ENCODE assay signal across 31 cellular contexts in the genomic region with DNA sequence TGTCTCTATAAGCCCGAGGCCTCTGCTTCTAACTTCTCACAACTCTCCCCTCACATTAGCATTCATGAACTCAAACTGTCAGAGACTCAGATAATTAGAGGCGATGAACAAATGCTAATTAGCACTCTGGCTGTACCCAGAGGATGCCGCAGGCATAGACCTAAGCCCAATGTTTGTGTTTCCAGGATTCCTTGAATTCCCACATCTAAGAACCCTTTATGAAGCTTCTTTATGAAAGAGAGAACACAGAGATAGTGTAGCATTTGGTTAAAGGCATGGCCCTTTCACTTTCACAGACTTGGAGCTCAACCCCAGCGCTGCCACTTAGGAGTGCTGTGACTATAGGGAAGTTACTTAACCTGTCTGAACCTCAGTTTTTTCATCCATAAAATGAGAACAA.
"Had no signal": no experiment of that assay in that cellular context is flagged by ENCODE, and none has a peak within 500 bp of the region (broad histone marks: within the 10 kb centered on the region; RNA-seq: fewer than 3 reads in every experiment).

No MANE protein-coding gene starts in this region.

- H3K4me3 Mint-ChIP-seq: activated CD8-positive, alpha-beta T cell treated with anti-CD3 and anti-CD28 coated beads for 36 hours; activated naive CD4-positive, alpha-beta T cell treated with anti-CD3 and anti-CD28 coated beads, Interleukin-2, amount 50 U/mL, for 24 hours; activated naive CD8-positive, alpha-beta T cell treated with anti-CD3 and anti-CD28 coated beads, Interleukin-2, amount 50 U/mL, for 24 hours; activated T-cell treated with anti-CD3 and anti-CD28 coated beads, Interleukin-2, amount 50 U/mL, for 4 hours; activated T-helper 17 cell treated with anti-CD3 and anti-CD28 coated beads, Interleukin-2, amount 50 U/mL, for 72 hours; central memory CD8-positive, alpha-beta T cell; dendritic cell treated with granulocyte-macrophage colony-stimulating factor and Interleukin-4, amounts not matched to agents 40 ng/mL and 50 ng/mL, for 4 days; stimulated activated naive B cell treated with anti-CD40 and anti-IgM and Interleukin-4, amounts not matched to agents 10 μg/mL and 1 μg/mL and 100 μg/mL, for 72 hours; T-helper 1 cell treated with Interleukin-12 subunit alpha and Interleukin-12 subunit beta and Interleukin-4 antibody, amounts not matched to agents 30 μg/mL and 1 μg/mL, for 36 hours had no signal

- H3K27ac ChIP-seq: parathyroid adenoma, psoas muscle, right atrium auricular region, stomach, thyroid gland, upper lobe of left lung, vagina had no signal

- H3K27me3 Mint-ChIP-seq: activated CD8-positive, alpha-beta T cell treated with anti-CD3 and anti-CD28 coated beads for 36 hours; activated naive CD4-positive, alpha-beta T cell treated with anti-CD3 and anti-CD28 coated beads, Interleukin-2, amount 50 U/mL, for 24 hours; activated naive CD8-positive, alpha-beta T cell treated with anti-CD3 and anti-CD28 coated beads, Interleukin-2, amount 50 U/mL, for 24 hours; dendritic cell treated with granulocyte-macrophage colony-stimulating factor and Interleukin-4, amounts not matched to agents 40 ng/mL and 50 ng/mL, for 4 days had no signal

- H3K4me1 ChIP-seq: breast epithelium, parathyroid adenoma, psoas muscle, right atrium auricular region, thyroid gland, upper lobe of left lung, vagina had no signal

- H3K9me3 Mint-ChIP-seq: activated CD8-positive, alpha-beta T cell treated with anti-CD3 and anti-CD28 coated beads for 36 hours; activated naive CD4-positive, alpha-beta T cell treated with anti-CD3 and anti-CD28 coated beads, Interleukin-2, amount 50 U/mL, for 24 hours; activated T-cell treated with anti-CD3 and anti-CD28 coated beads, Interleukin-2, amount 50 U/mL, for 4 hours; dendritic cell treated with granulocyte-macrophage colony-stimulating factor and Interleukin-4, amounts not matched to agents 40 ng/mL and 50 ng/mL, for 4 days; stimulated activated naive B cell treated with anti-CD40 and anti-IgM and Interleukin-4, amounts not matched to agents 10 μg/mL and 1 μg/mL and 100 μg/mL, for 72 hours; T-helper 1 cell treated with Interleukin-12 subunit alpha and Interleukin-12 subunit beta and Interleukin-4 antibody, amounts not matched to agents 30 μg/mL and 1 μg/mL, for 36 hours had no signal

- H3K4me2 ChIP-seq: smooth muscle cell had no signal

- H3K36me3 Mint-ChIP-seq: activated naive CD4-positive, alpha-beta T cell treated with anti-CD3 and anti-CD28 coated beads, Interleukin-2, amount 50 U/mL, for 24 hours; stimulated activated naive B cell treated with anti-CD40 and anti-IgM and Interleukin-4, amounts not matched to agents 10 μg/mL and 1 μg/mL and 100 μg/mL, for 72 hours had no signal

- H3K36me3 ChIP-seq: breast epithelium, right atrium auricular region, stomach, thyroid gland, upper lobe of left lung, vagina had no signal

- H3K4me3 ChIP-seq: breast epithelium, psoas muscle, right atrium auricular region, smooth muscle cell, stomach, thyroid gland, upper lobe of left lung, vagina had no signal

- H3K27ac Mint-ChIP-seq: activated CD8-positive, alpha-beta T cell treated with anti-CD3 and anti-CD28 coated beads for 36 hours; activated naive CD4-positive, alpha-beta T cell treated with anti-CD3 and anti-CD28 coated beads, Interleukin-2, amount 50 U/mL, for 24 hours; activated naive CD8-positive, alpha-beta T cell treated with anti-CD3 and anti-CD28 coated beads, Interleukin-2, amount 50 U/mL, for 24 hours; activated T-helper 17 cell treated with anti-CD3 and anti-CD28 coated beads, Interleukin-2, amount 50 U/mL, for 72 hours; dendritic cell treated with granulocyte-macrophage colony-stimulating factor and Interleukin-4, amounts not matched to agents 40 ng/mL and 50 ng/mL, for 4 days; stimulated activated naive B cell treated with anti-CD40 and anti-IgM and Interleukin-4, amounts not matched to agents 10 μg/mL and 1 μg/mL and 100 μg/mL, for 72 hours; T-helper 1 cell treated with Interleukin-12 subunit alpha and Interleukin-12 subunit beta and Interleukin-4 antibody, amounts not matched to agents 30 μg/mL and 1 μg/mL, for 36 hours had no signal

- H3K9me3 ChIP-seq: breast epithelium, psoas muscle, right atrium auricular region, stomach, thyroid gland, upper lobe of left lung, vagina had no signal

- H2AFZ ChIP-seq: parathyroid adenoma had no signal

- ATAC-seq: activated CD8-positive, alpha-beta T cell treated with anti-CD3 and anti-CD28 coated beads for 36 hours; activated naive CD8-positive, alpha-beta T cell treated with anti-CD3 and anti-CD28 coated beads, Interleukin-2, amount 50 U/mL, for 24 hours; activated T-cell treated with anti-CD3 and anti-CD28 coated beads, Interleukin-2, amount 50 U/mL, for 4 hours; activated T-helper 17 cell treated with anti-CD3 and anti-CD28 coated beads, Interleukin-2, amount 50 U/mL, for 72 hours; left cardiac atrium; left ventricle myocardium superior; psoas muscle; stimulated activated naive B cell treated with anti-CD40 and anti-IgM and Interleukin-4, amounts not matched to agents 10 μg/mL and 1 μg/mL and 100 μg/mL, for 72 hours had no signal

- H3K79me2 ChIP-seq: parathyroid adenoma had no signal

- DNase-seq: activated CD4-positive, alpha-beta T cell treated with anti-CD3 and anti-CD28 coated beads, Interleukin-2, amount 50 U/mL, for 1 hour; activated CD8-positive, alpha-beta T cell treated with anti-CD3 and anti-CD28 coated beads for 36 hours; activated gamma-delta T cell treated with Interleukin-2 at 50 U/mL for 16 hours; activated naive CD8-positive, alpha-beta T cell treated with anti-CD3 and anti-CD28 coated beads, Interleukin-2, amount 50 U/mL, for 24 hours; activated T-cell treated with anti-CD3 and anti-CD28 coated beads, Interleukin-2, amount 50 U/mL, for 4 hours; amygdala; foreskin fibroblast; head of caudate nucleus; hippocampal formation; left cardiac atrium; left ventricle myocardium superior; occipital lobe; psoas muscle; stimulated activated CD4-positive, alpha-beta T cell treated with anti-CD3 and anti-CD28 coated beads, Interleukin-1b, Interleukin-23, amount 100 ng/mL, for 48 hours; stimulated activated CD4-positive, alpha-beta T cell treated with anti-CD3 and anti-CD28 coated beads, Interleukin-4, amount 100 ng/mL, for 4 hours; stimulated activated CD8-positive, alpha-beta memory T cell treated with anti-CD3 and anti-CD28 coated beads, Interleukin-4, amount 100 ng/mL, for 48 hours; stimulated activated naive B cell treated with anti-CD40 and anti-IgM and Interleukin-4, amounts not matched to agents 10 μg/mL and 1 μg/mL and 100 μg/mL, for 72 hours; stomach; T1000; thyroid gland; upper lobe of left lung had no signal

- H3K4me1 Mint-ChIP-seq: activated naive CD4-positive, alpha-beta T cell treated with anti-CD3 and anti-CD28 coated beads, Interleukin-2, amount 50 U/mL, for 24 hours; activated naive CD8-positive, alpha-beta T cell treated with anti-CD3 and anti-CD28 coated beads, Interleukin-2, amount 50 U/mL, for 24 hours; activated T-helper 17 cell treated with anti-CD3 and anti-CD28 coated beads, Interleukin-2, amount 50 U/mL, for 72 hours; central memory CD8-positive, alpha-beta T cell; stimulated activated naive B cell treated with anti-CD40 and anti-IgM and Interleukin-4, amounts not matched to agents 10 μg/mL and 1 μg/mL and 100 μg/mL, for 72 hours had no signal

- H3K9ac ChIP-seq: parathyroid adenoma had no signal

- H3K27me3 ChIP-seq: breast epithelium, right atrium auricular region, stomach, thyroid gland, upper lobe of left lung, vagina had no signal
